10 cellular contexts compared by ENCODE assay signal in the genomic region with DNA sequence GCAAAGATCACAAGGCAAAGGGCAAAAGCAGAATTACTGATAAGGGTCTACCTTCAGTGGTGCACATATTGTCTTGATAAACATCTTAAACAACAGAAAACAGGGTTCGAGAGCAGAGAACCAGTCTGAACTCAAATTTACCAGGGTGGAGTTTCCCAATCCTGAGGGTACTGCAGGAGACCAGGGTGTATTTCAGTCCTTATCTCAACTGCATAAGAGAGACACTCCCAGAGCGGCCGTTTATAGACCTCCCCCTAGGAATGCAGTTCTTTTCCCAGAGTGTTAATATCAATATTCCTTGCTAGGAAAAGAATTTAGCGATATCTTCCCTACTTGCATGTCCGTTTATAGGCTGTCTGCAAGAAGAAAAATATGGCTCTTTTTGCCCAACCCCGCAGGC. TPM values are rescaled to one million over a fixed set of nuclear protein-coding genes. Genes with fewer than 3 reads are reported as not detected.
DNase-seq lines count a peak whose midpoint lies in the region; ATAC-seq and TF ChIP-seq lines count a peak whose summit lies in the region.
"Not testable (repeated sequence)": the region's sequence is repeated elsewhere in the genome, so short reads cannot be mapped to it uniquely, and the experiment has no call there.
"Had no signal": no experiment of that assay in that cellular context is flagged by ENCODE, and none has a peak within 500 bp of the region (broad histone marks: within the 10 kb centered on the region; RNA-seq: fewer than 3 reads in every experiment).

No MANE protein-coding gene starts in this region.

- not testable (repeated sequence) for H3K4me3 ChIP-seq in GM23338; OCI-LY7 (ENCODE audit: low read depth, low read length, poor library complexity, severe bottlenecking); Panc1 (ENCODE audit: low read depth in 2 of 2, low read length in 2 of 2)

- intact Hi-C loops in OCI-LY7 (cut with micrococcal nuclease; ENCODE audit: unreplicated experiment); Panc1 (cut with micrococcal nuclease; ENCODE audit: unreplicated experiment); sciatic nerve (cut with DNase I): not testable (repeated sequence)

- peaks cover 28% of the 10 kb centered on the region for H3K9me3 Mint-ChIP-seq in GM23338
- peaks cover 11% of the 10 kb centered on the region for H3K9me3 Mint-ChIP-seq in activated naive CD8-positive, alpha-beta T cell treated with anti-CD3 and anti-CD28 coated beads, Interleukin-2, amount 10 ng/mL, durations not matched to agents 7 days and 5 days
- H3K9me3 Mint-ChIP-seq in endothelial cell (ENCODE audit: unreplicated experiment) = not testable (repeated sequence)

- in situ Hi-C loops in Panc1 (cut with HindIII; ENCODE audit: low pct_unique_long_range_greater_than_20kb, low sequenced_read_pairs) = not testable (repeated sequence)

- POLR2A ChIA-PET in OCI-LY7 (lab: Charles Lee); Panc1 (lab: Charles Lee); activated naive CD8-positive, alpha-beta T cell treated with anti-CD3 and anti-CD28 coated beads, Interleukin-2, amount 10 ng/mL, durations not matched to agents 7 days and 5 days (lab: Charles Lee): not testable (repeated sequence)

- H3K36me3 ChIP-seq in GM23338 (ENCODE audit: insufficient read depth); OCI-LY7 (ENCODE audit: insufficient read depth, low read length); Panc1 (ENCODE audit: control insufficient read depth, insufficient read depth, low read length): not testable (repeated sequence)

- not testable (repeated sequence) for H3K4me1 Mint-ChIP-seq in GM23338; activated naive CD8-positive, alpha-beta T cell treated with anti-CD3 and anti-CD28 coated beads, Interleukin-2, amount 10 ng/mL, durations not matched to agents 7 days and 5 days
- peaks cover 22% of the 10 kb centered on the region for H3K4me1 Mint-ChIP-seq in endothelial cell (ENCODE audit: unreplicated experiment)

- TF ChIP-seq CTCF in GM23338 (conservative IDR thresholded peaks at IDR 0.05; ENCODE audit: low read depth in 2 of 2); OCI-LY7 (conservative IDR thresholded peaks at IDR 0.05; ENCODE audit: low read length); Panc1 (IDR thresholded peaks at IDR 0.05); endothelial cell (IDR thresholded peaks at IDR 0.05; ENCODE audit: unreplicated experiment): not testable (repeated sequence)

- not testable (repeated sequence) for H3K9me3 ChIP-seq in OCI-LY7 (ENCODE audit: low read length); Panc1 (ENCODE audit: control insufficient read depth, insufficient read depth, low read depth, low read length)

- H3K36me3 Mint-ChIP-seq in GM23338 (ENCODE audit: low read depth) (peaks cover 19% of the 10 kb centered on the region), endothelial cell (ENCODE audit: low read depth, unreplicated experiment) (peaks cover 35% of the 10 kb centered on the region)
- not testable (repeated sequence) for H3K36me3 Mint-ChIP-seq in activated naive CD8-positive, alpha-beta T cell treated with anti-CD3 and anti-CD28 coated beads, Interleukin-2, amount 10 ng/mL, durations not matched to agents 7 days and 5 days

- ATAC-seq in GM23338; Panc1; activated naive CD8-positive, alpha-beta T cell treated with anti-CD3 and anti-CD28 coated beads, Interleukin-2, amount 10 ng/mL, durations not matched to agents 7 days and 5 days (ENCODE audit: low read depth); sciatic nerve: not testable (repeated sequence)

- not testable (repeated sequence) for H3K4me3 Mint-ChIP-seq in GM23338; activated naive CD8-positive, alpha-beta T cell treated with anti-CD3 and anti-CD28 coated beads, Interleukin-2, amount 10 ng/mL, durations not matched to agents 7 days and 5 days
- peak overlapping the region; percentile 2 for H3K4me3 Mint-ChIP-seq in endothelial cell (ENCODE audit: unreplicated experiment)

- H3K27ac Mint-ChIP-seq in GM23338; activated naive CD8-positive, alpha-beta T cell treated with anti-CD3 and anti-CD28 coated beads, Interleukin-2, amount 10 ng/mL, durations not matched to agents 7 days and 5 days; endothelial cell (ENCODE audit: unreplicated experiment): not testable (repeated sequence)

- H3K4me2 ChIP-seq in GM23338; OCI-LY7 (ENCODE audit: low read length): not testable (repeated sequence)

- not testable (repeated sequence) for H3K27ac ChIP-seq in GM23338 (ENCODE audit: low read depth); OCI-LY7 (ENCODE audit: low read depth, low read length, poor library complexity, severe bottlenecking); Panc1 (ENCODE audit: low read length)

- not testable (repeated sequence) for H2AFZ ChIP-seq in GM23338; OCI-LY7 (ENCODE audit: low read length)

- H4K20me1 ChIP-seq in GM23338 (replicated peaks; ENCODE audit: insufficient read depth); OCI-LY7 (ENCODE audit: insufficient read depth, low read length): not testable (repeated sequence)

- DNase-seq in DMS 273 (lab: John Stamatoyannopoulos, UW; ENCODE audit: unreplicated experiment) (peak; percentile 14), GM23338 (ENCODE audit: low spot score) (peak; percentile 18), LHCN-M2 (ENCODE audit: low read depth) (peak; percentile 18), OCI-LY7 (ENCODE audit: low spot score) (peak; percentile 19), sciatic nerve (ENCODE audit: low spot score) (peak; percentile 25)
- DNase-seq in Panc1 (ENCODE audit: low read depth, low spot score); endothelial cell (ENCODE audit: low spot score): not testable (repeated sequence)
- DNase-seq in activated naive CD8-positive, alpha-beta T cell treated with anti-CD3 and anti-CD28 coated beads, Interleukin-2, amount 10 ng/mL, durations not matched to agents 7 days and 5 days = peak; percentile 4

- not testable (repeated sequence) for H3K27me3 Mint-ChIP-seq in GM23338 (ENCODE audit: insufficient read depth, low read depth, poor library complexity); activated naive CD8-positive, alpha-beta T cell treated with anti-CD3 and anti-CD28 coated beads, Interleukin-2, amount 10 ng/mL, durations not matched to agents 7 days and 5 days; endothelial cell (ENCODE audit: unreplicated experiment)

- not testable (repeated sequence) for H3K27me3 ChIP-seq in GM23338 (ENCODE audit: insufficient read depth); Panc1 (ENCODE audit: control insufficient read depth, insufficient read depth, low read length)

- CTCF ChIA-PET in OCI-LY7 (lab: Charles Lee; ENCODE audit: unreplicated experiment); Panc1 (lab: Charles Lee): not testable (repeated sequence)

- not testable (repeated sequence) for BruUV-seq in OCI-LY7 (replicated peaks; lab: Mats Ljungman, UMichigan)
- BruUV-seq in Panc1 (replicated peaks; lab: Mats Ljungman, UMichigan) = TSS peak; percentile 47

- H3F3A ChIP-seq in GM23338 (replicated peaks; ENCODE audit: low read depth) = not testable (repeated sequence)

- not testable (repeated sequence) for H3K4me1 ChIP-seq in GM23338 (ENCODE audit: insufficient read depth); OCI-LY7 (ENCODE audit: insufficient read depth, low read length, poor library complexity, severe bottlenecking); Panc1 (ENCODE audit: control insufficient read depth, insufficient read depth, low read length)

- H3K9me2 ChIP-seq in GM23338 (ENCODE audit: insufficient read depth); OCI-LY7 (ENCODE audit: insufficient read depth, low read length): not testable (repeated sequence)

- H3K79me2 ChIP-seq in GM23338 (replicated peaks; ENCODE audit: insufficient read depth); OCI-LY7 (ENCODE audit: insufficient read depth, low read depth, low read length): not testable (repeated sequence)

RNA-seq across cellular contexts. Expression of gene TSPAN15, which starts 37.6 kb away (rescaled TPM):
- 10.1 and 12.5 TPM in 2 replicates for total RNA-seq in GM23338 (2014; rRNA removed; shearing (Covaris generic))
- polyA plus RNA-seq in GM23338 (2016; fragmentation: Nextera tagmentation; extraction: Ambion mirVana) = 6.6 TPM in 2 replicates
- total RNA-seq in LHCN-M2 (2014; rRNA removed) (1.5 and 2.0 TPM in 2 replicates), OCI-LY7 (2022) (3.1 and 4.0 TPM in 2 replicates), Panc1 (2021; ENCODE audit: unreplicated experiment) (199 TPM), endothelial cell (ENCODE audit: unreplicated experiment) (195 TPM), sciatic nerve (103 TPM)
- polyA plus RNA-seq in LHCN-M2 (2012) = 2.4 TPM
- 1.9 and 2.4 TPM in 2 replicates for total RNA-seq in OCI-LY7 (2014; rRNA removed; shearing (Covaris generic))
- polyA plus RNA-seq in Panc1 (2012; ENCODE audit: insufficient read length) = 415 TPM
- total RNA-seq in activated naive CD8-positive, alpha-beta T cell treated with anti-CD3 and anti-CD28 coated beads, Interleukin-2, amount 10 ng/mL, durations not matched to agents 7 days and 5 days = 1 to 10 TPM; 4.6 to 4.7 TPM
- total RNA-seq: GM23248, H4 had no signal
